ENCODE assay signal across 3 cellular contexts in genomic region chr13:37059848-37060192, GRCh38.
TF ChIP-seq lines count a peak whose summit lies in the region.

No MANE protein-coding gene starts in this region.

TF ChIP-seq in A549, 52 proteins besides CTCF, POLR2A, EP300 and RAD21:
- TF ChIP-seq BCL3 (IDR thresholded peaks at IDR 0.05): 0 out of 3 replicates have a peak, but pooled peaks have one; percentile 32
- TF ChIP-seq TP53 (CRISPR knock-in tag; IDR thresholded peaks at IDR 0.05): no peak
- no peak for TF ChIP-seq ATOH8 (CRISPR knock-in tag; IDR thresholded peaks at IDR 0.05; ENCODE audit: low read depth)

TF ChIP-seq in IMR-90, 13 proteins besides CTCF, POLR2A, EP300 and RAD21:
- TF ChIP-seq ELK1 (IDR thresholded peaks at IDR 0.05; ENCODE audit: borderline replicate concordance, low read depth, low read length) (no peak), CEBPB (IDR thresholded peaks at IDR 0.05; ENCODE audit: low read depth, low read length) (no peak), CHD1 (IDR thresholded peaks at IDR 0.05; ENCODE audit: low read depth, low read length) (no peak), RFX5 (IDR thresholded peaks at IDR 0.05; ENCODE audit: low read depth, low read length) (no peak), FOS (IDR thresholded peaks at IDR 0.05; ENCODE audit: low read depth, low read length) (no peak), BHLHE40 (IDR thresholded peaks at IDR 0.05; ENCODE audit: low read depth, low read length) (no peak), MAZ (IDR thresholded peaks at IDR 0.05; ENCODE audit: borderline replicate concordance, low read depth, low read length) (no peak), MXI1 (IDR thresholded peaks at IDR 0.05; ENCODE audit: borderline replicate concordance, low read depth, low read length) (no peak), NFE2L2 (IDR thresholded peaks at IDR 0.05; ENCODE audit: low read depth, low read length) (no peak), SMC3 (IDR thresholded peaks at IDR 0.05; ENCODE audit: low read depth, low read length) (no peak), RCOR1 (IDR thresholded peaks at IDR 0.05; ENCODE audit: insufficient replicate concordance, low read length) (no peak), USF2 (IDR thresholded peaks at IDR 0.05; ENCODE audit: low read depth, low read length) (no peak), MAFK (IDR thresholded peaks at IDR 0.05; ENCODE audit: low read depth, low read length) (no peak)

TF ChIP-seq in H1, 55 proteins besides CTCF, POLR2A, EP300 and RAD21:
- TF ChIP-seq TEAD4 (IDR thresholded peaks at IDR 0.05; ENCODE audit: low read depth, low read length): no peak
- TF ChIP-seq CHD2 (IDR thresholded peaks at IDR 0.05; ENCODE audit: low read length): no peak
- no peak for TF ChIP-seq NRF1 (IDR thresholded peaks at IDR 0.05; ENCODE audit: low read depth, low read length)
- TF ChIP-seq SP2 (IDR thresholded peaks at IDR 0.05; ENCODE audit: low read length): no peak
- no peak for TF ChIP-seq E2F6 (IDR thresholded peaks at IDR 0.05)
- TF ChIP-seq EGR1 (IDR thresholded peaks at IDR 0.05; ENCODE audit: borderline replicate concordance, low read depth, low read length): no peak
- no peak for TF ChIP-seq CHD7 (IDR thresholded peaks at IDR 0.05; ENCODE audit: insufficient replicate concordance, low read length)
- TF ChIP-seq BCL11A (IDR thresholded peaks at IDR 0.05; ENCODE audit: low read depth in 2 of 2, low read length in 2 of 2): no peak
